Comparison of ENCODE assay signal across 13 cellular contexts in genomic region chr1:193083365-193084088, GRCh38. TPM values are rescaled to one million over a fixed set of nuclear protein-coding genes. Genes with fewer than 3 reads are reported as not detected.
DNase-seq lines count a peak whose midpoint lies in the region; ATAC-seq and TF ChIP-seq lines count a peak whose summit lies in the region.
"Had no signal": no experiment of that assay in that cellular context is flagged by ENCODE, and none has a peak within 500 bp of the region (broad histone marks: within the 10 kb centered on the region; RNA-seq: fewer than 3 reads in every experiment).

No MANE protein-coding gene starts in this region.

- no peaks in the 10 kb centered on the region for H3K9me3 Mint-ChIP-seq in naive thymus-derived CD8-positive, alpha-beta T cell
- H3K9me3 Mint-ChIP-seq: natural killer cell treated with Interleukin-12 subunit alpha and Interleukin-12 subunit beta and Interleukin-15 and Interleukin-18, amount 100 ng/mL, for 72 hours had no signal

- peaks cover 16% of the 10 kb centered on the region for H3K4me1 ChIP-seq in left ventricle myocardium inferior

- no peak overlapping the region for H3K4me3 Mint-ChIP-seq in naive thymus-derived CD8-positive, alpha-beta T cell
- H3K4me3 Mint-ChIP-seq: natural killer cell treated with Interleukin-12 subunit alpha and Interleukin-12 subunit beta and Interleukin-15 and Interleukin-18, amount 100 ng/mL, for 72 hours had no signal

- H3K27me3 ChIP-seq in left ventricle myocardium inferior (ENCODE audit: low read depth) = no peaks in the 10 kb centered on the region

- peaks cover 0 to 2% (median 0%) of the 10 kb centered on the region in 4 donors for H3K4me1 Mint-ChIP-seq in naive thymus-derived CD8-positive, alpha-beta T cell

- H3K36me3 ChIP-seq in left ventricle myocardium inferior = peaks cover 71% of the 10 kb centered on the region

- intact Hi-C loops in left ventricle myocardium inferior (cut with micrococcal nuclease) = no loop called here

- H3K4me3 ChIP-seq in GM12865 (ENCODE audit: low read depth, low read length) = no peak overlapping the region
- H3K4me3 ChIP-seq in left ventricle myocardium inferior = no peak overlapping the region
- H3K4me3 ChIP-seq: smooth muscle cell had no signal

- TF ChIP-seq CTCF in GM12865 (IDR thresholded peaks at IDR 0.05; ENCODE audit: insufficient read depth, low read depth, low read length, missing control alignments) (no peak), left ventricle myocardium inferior (IDR thresholded peaks at IDR 0.05; ENCODE audit: borderline replicate concordance) (no peak)

- DNase-seq in GM12865 (ENCODE audit: low read depth) (peak; percentile 75), NCI-H226 (no peak), caudate nucleus (lab: John Stamatoyannopoulos, UW) (no peak), left ventricle myocardium inferior (no peak)
- DNase-seq in naive thymus-derived CD8-positive, alpha-beta T cell = no peak
- DNase-seq: NCI-H1092, T-helper 9 cell had no signal

- POLR2A ChIA-PET in naive thymus-derived CD8-positive, alpha-beta T cell (lab: Charles Lee) = no interaction called here

- no peaks in the 10 kb centered on the region for H3K27me3 Mint-ChIP-seq in naive thymus-derived CD8-positive, alpha-beta T cell
- H3K27me3 Mint-ChIP-seq: natural killer cell treated with Interleukin-12 subunit alpha and Interleukin-12 subunit beta and Interleukin-15 and Interleukin-18, amount 100 ng/mL, for 72 hours had no signal

- H3K36me3 Mint-ChIP-seq in naive thymus-derived CD8-positive, alpha-beta T cell = peaks cover 7 to 66% (median 32%) of the 10 kb centered on the region in 3 donors

- ATAC-seq in GM19452 (IDR thresholded peaks at IDR 0.05; ENCODE audit: unreplicated experiment) (peak; percentile 91), HG02840 (IDR thresholded peaks at IDR 0.05; ENCODE audit: low FRiP score, unreplicated experiment) (peak; percentile 91), HG03469 (IDR thresholded peaks at IDR 0.05; ENCODE audit: unreplicated experiment) (peak; percentile 93)
- no peak for ATAC-seq in naive thymus-derived CD8-positive, alpha-beta T cell
- ATAC-seq: natural killer cell treated with Interleukin-12 subunit alpha and Interleukin-12 subunit beta and Interleukin-15 and Interleukin-18, amount 100 ng/mL, for 72 hours had no signal

- H3K9me3 ChIP-seq in left ventricle myocardium inferior (replicated peaks) = no peaks in the 10 kb centered on the region

- H3K27ac Mint-ChIP-seq in naive thymus-derived CD8-positive, alpha-beta T cell = peak overlapping the region in 3 of 10 donors; percentile 44 to 63 (median 49)
- H3K27ac Mint-ChIP-seq: natural killer cell treated with Interleukin-12 subunit alpha and Interleukin-12 subunit beta and Interleukin-15 and Interleukin-18, amount 100 ng/mL, for 72 hours had no signal

- H3K27ac ChIP-seq in caudate nucleus (ENCODE audit: low read depth, low read length) (no peak overlapping the region), left ventricle myocardium inferior (replicated peaks) (no peak overlapping the region)
- H3K27ac ChIP-seq: epithelial cell of prostate had no signal

RNA-seq across cellular contexts. Expression of gene GLRX2, which starts 21.7 kb away (rescaled TPM):
- 31.8 TPM for total RNA-seq in left ventricle myocardium inferior
- 10 to 100 TPM; 14.7 to 15.9 TPM for total RNA-seq in naive thymus-derived CD8-positive, alpha-beta T cell
- 10 to 100 TPM in 1 of 3 donors, 1 to 10 TPM in 2; 7.0 to 12.8 (median 9.4) TPM for polyA plus RNA-seq in naive thymus-derived CD8-positive, alpha-beta T cell

RNA-seq across cellular contexts. Expression of gene RO60, which starts 24.1 kb away (rescaled TPM):
- 51.8 TPM for total RNA-seq in left ventricle myocardium inferior
- total RNA-seq in naive thymus-derived CD8-positive, alpha-beta T cell = 10 to 100 TPM; 67.5 to 71.2 TPM
- polyA plus RNA-seq in naive thymus-derived CD8-positive, alpha-beta T cell = 100 to 1,000 TPM in 2 of 3 donors, 10 to 100 TPM in 1; 89.4 to 128 (median 104) TPM

RNA-seq across cellular contexts. Expression of gene UCHL5, which starts 24.4 kb away (rescaled TPM):
- 43.0 TPM for total RNA-seq in left ventricle myocardium inferior
- total RNA-seq in naive thymus-derived CD8-positive, alpha-beta T cell = 10 to 100 TPM; 33.2 to 42.1 TPM
- 10 to 100 TPM; 52.7 to 65.5 (median 63.8) TPM for polyA plus RNA-seq in naive thymus-derived CD8-positive, alpha-beta T cell

RNA-seq across cellular contexts. Expression of gene CDC73, which starts 38.3 kb away (rescaled TPM):
- 46.8 TPM for total RNA-seq in left ventricle myocardium inferior
- total RNA-seq in naive thymus-derived CD8-positive, alpha-beta T cell = 10 to 100 TPM; 63.4 to 63.5 TPM
- polyA plus RNA-seq in naive thymus-derived CD8-positive, alpha-beta T cell = 10 to 100 TPM; 50.5 to 67.0 (median 55.0) TPM

Comparison
In these comparisons a context has a peak if more than half of its experiments do, and no peak if none do; other contexts are left out.
1. ATAC-seq: peak in GM19452 (single experiment), HG02840 (single experiment) and HG03469 (single experiment); none in naive thymus-derived CD8-positive, alpha-beta T cell (0 of 2).